ENCODE assay signal across 33 cellular contexts in genomic region chr15:38275951-38276350, GRCh38. TPM values are rescaled to one million over a fixed set of nuclear protein-coding genes. Genes with fewer than 3 reads are reported as not detected.
DNase-seq lines count a peak whose midpoint lies in the region; ATAC-seq, FAIRE-seq and TF ChIP-seq lines count a peak whose summit lies in the region.
"Had no signal": no experiment of that assay in that cellular context is flagged by ENCODE, and none has a peak within 500 bp of the region (broad histone marks: within the 10 kb centered on the region; RNA-seq: fewer than 3 reads in every experiment).

No MANE protein-coding gene starts in this region.

- DNase-seq in AG10803 (ENCODE audit: low read depth) (peak; percentile 58), NCI-H1048 (lab: John Stamatoyannopoulos, UW) (peak; percentile 49), bronchial epithelial cell (ENCODE audit: low read depth) (peak; percentile 62), fibroblast of the conjunctiva (ENCODE audit: low read depth) (peak; percentile 33), NOMO-1 (lab: John Stamatoyannopoulos, UW; ENCODE audit: unreplicated experiment in 2 of 2) (no peak)
- DNase-seq in effector memory CD8-positive, alpha-beta T cell: no peak
- no peak for DNase-seq in activated naive CD8-positive, alpha-beta T cell treated with anti-CD3 and anti-CD28 coated beads for 36 hours
- DNase-seq: 8988T; activated CD4-positive, alpha-beta T cell treated with anti-CD3 and anti-CD28 coated beads for 36 hours; activated CD8-positive, alpha-beta T cell treated with anti-CD3 and anti-CD28 coated beads, Interleukin-2, amount 10 ng/mL, durations not matched to agents 7 days and 5 days; activated naive CD4-positive, alpha-beta T cell treated with anti-CD3 and anti-CD28 coated beads, Interleukin-2, amount 10 ng/mL, durations not matched to agents 7 days and 5 days; Calu3; DMS79 treated with DMSO at 0.1 percent for 48 hours; effector memory CD4-positive, alpha-beta T cell; erythroblast; GOT3; hypothalamus; KG1; left cardiac atrium; MG63; NCI-H2029; NCI-H748 treated with DMSO at 0.1 percent for 48 hours; Peyer's patch; SHP77 treated with DMSO at 0.1 percent for 48 hours; stimulated activated naive B cell treated with anti-CD40 and anti-IgM and Interleukin-4, amounts not matched to agents 10 μg/mL and 1 μg/mL and 100 μg/mL, for 72 hours; SW 1271 had no signal

- ATAC-seq in effector memory CD8-positive, alpha-beta T cell (replicated peaks): no peak
- no peak for ATAC-seq in GM21825 (IDR thresholded peaks at IDR 0.05; ENCODE audit: unreplicated experiment)
- ATAC-seq: activated CD4-positive, alpha-beta T cell treated with anti-CD3 and anti-CD28 coated beads for 36 hours; activated CD8-positive, alpha-beta T cell treated with anti-CD3 and anti-CD28 coated beads, Interleukin-2, amount 10 ng/mL, durations not matched to agents 7 days and 5 days; left cardiac atrium; stimulated activated naive B cell treated with anti-CD40 and anti-IgM and Interleukin-4, amounts not matched to agents 10 μg/mL and 1 μg/mL and 100 μg/mL, for 72 hours had no signal

- H3K4me1 Mint-ChIP-seq in effector memory CD8-positive, alpha-beta T cell (ENCODE audit: low read depth in 2 of 2): peaks cover 0 to 5% of the 10 kb centered on the region in 2 donors
- peaks cover 9% of the 10 kb centered on the region for H3K4me1 Mint-ChIP-seq in activated naive CD8-positive, alpha-beta T cell treated with anti-CD3 and anti-CD28 coated beads for 36 hours
- H3K4me1 Mint-ChIP-seq: activated CD4-positive, alpha-beta T cell treated with anti-CD3 and anti-CD28 coated beads for 36 hours; activated naive CD4-positive, alpha-beta T cell treated with anti-CD3 and anti-CD28 coated beads, Interleukin-2, amount 10 ng/mL, durations not matched to agents 7 days and 5 days; memory B cell had no signal

- TF ChIP-seq CTCF in AG10803 (conservative IDR thresholded peaks at IDR 0.05; ENCODE audit: low read length): no peak
- no peak for TF ChIP-seq CTCF in bronchial epithelial cell (IDR thresholded peaks at IDR 0.05; ENCODE audit: insufficient read depth, low read length, severe bottlenecking)

- H3K36me3 Mint-ChIP-seq in effector memory CD8-positive, alpha-beta T cell (ENCODE audit: insufficient read depth): no peaks in the 10 kb centered on the region
- no peaks in the 10 kb centered on the region for H3K36me3 Mint-ChIP-seq in activated naive CD8-positive, alpha-beta T cell treated with anti-CD3 and anti-CD28 coated beads for 36 hours
- H3K36me3 Mint-ChIP-seq: activated naive CD4-positive, alpha-beta T cell treated with anti-CD3 and anti-CD28 coated beads, Interleukin-2, amount 10 ng/mL, durations not matched to agents 7 days and 5 days; memory B cell; stimulated activated naive B cell treated with anti-CD40 and anti-IgM and Interleukin-4, amounts not matched to agents 10 μg/mL and 1 μg/mL and 100 μg/mL, for 72 hours had no signal

- no peak overlapping the region for H3K27ac Mint-ChIP-seq in effector memory CD8-positive, alpha-beta T cell
- no peak overlapping the region for H3K27ac Mint-ChIP-seq in activated naive CD8-positive, alpha-beta T cell treated with anti-CD3 and anti-CD28 coated beads for 36 hours
- H3K27ac Mint-ChIP-seq: activated CD4-positive, alpha-beta T cell treated with anti-CD3 and anti-CD28 coated beads for 36 hours; activated CD8-positive, alpha-beta T cell treated with anti-CD3 and anti-CD28 coated beads, Interleukin-2, amount 10 ng/mL, durations not matched to agents 7 days and 5 days; activated naive CD4-positive, alpha-beta T cell treated with anti-CD3 and anti-CD28 coated beads, Interleukin-2, amount 10 ng/mL, durations not matched to agents 7 days and 5 days; memory B cell; nephron; stimulated activated naive B cell treated with anti-CD40 and anti-IgM and Interleukin-4, amounts not matched to agents 10 μg/mL and 1 μg/mL and 100 μg/mL, for 72 hours; type B pancreatic cell had no signal

- H3K9me3 Mint-ChIP-seq in effector memory CD8-positive, alpha-beta T cell: no peaks in the 10 kb centered on the region
- no peaks in the 10 kb centered on the region for H3K9me3 Mint-ChIP-seq in activated naive CD8-positive, alpha-beta T cell treated with anti-CD3 and anti-CD28 coated beads for 36 hours
- H3K9me3 Mint-ChIP-seq: activated naive CD4-positive, alpha-beta T cell treated with anti-CD3 and anti-CD28 coated beads, Interleukin-2, amount 10 ng/mL, durations not matched to agents 7 days and 5 days; nephron; type B pancreatic cell had no signal

- H3K4me3 Mint-ChIP-seq in effector memory CD8-positive, alpha-beta T cell: no peak overlapping the region
- H3K4me3 Mint-ChIP-seq in activated naive CD8-positive, alpha-beta T cell treated with anti-CD3 and anti-CD28 coated beads for 36 hours: no peak overlapping the region
- H3K4me3 Mint-ChIP-seq: activated CD4-positive, alpha-beta T cell treated with anti-CD3 and anti-CD28 coated beads for 36 hours; activated CD8-positive, alpha-beta T cell treated with anti-CD3 and anti-CD28 coated beads, Interleukin-2, amount 10 ng/mL, durations not matched to agents 7 days and 5 days; activated naive CD4-positive, alpha-beta T cell treated with anti-CD3 and anti-CD28 coated beads, Interleukin-2, amount 10 ng/mL, durations not matched to agents 7 days and 5 days; memory B cell; nephron; stimulated activated naive B cell treated with anti-CD40 and anti-IgM and Interleukin-4, amounts not matched to agents 10 μg/mL and 1 μg/mL and 100 μg/mL, for 72 hours; type B pancreatic cell had no signal

- FAIRE-seq in bronchial epithelial cell (lab: Jason Lieb, UNC): no peak

- no peaks in the 10 kb centered on the region for H3K36me3 ChIP-seq in bronchial epithelial cell (ENCODE audit: control insufficient read depth, insufficient read depth, low read length)
- H3K36me3 ChIP-seq: cardiac muscle cell, MG63, Peyer's patch had no signal

- H3K4me3 ChIP-seq in AG10803 (ENCODE audit: low read length) (no peak overlapping the region), bronchial epithelial cell (ENCODE audit: low read depth, low read length) (no peak overlapping the region)
- H3K4me3 ChIP-seq: cardiac muscle cell, coronary artery, MG63, Peyer's patch, skin epidermis had no signal

- H3K27me3 ChIP-seq in bronchial epithelial cell (ENCODE audit: control insufficient read depth, insufficient read depth, low read length): no peaks in the 10 kb centered on the region
- H3K27me3 ChIP-seq: cardiac muscle cell, MG63, Peyer's patch had no signal

- peaks cover 0 to 3% of the 10 kb centered on the region in 2 donors for H3K27me3 Mint-ChIP-seq in effector memory CD8-positive, alpha-beta T cell
- peaks cover 7% of the 10 kb centered on the region for H3K27me3 Mint-ChIP-seq in activated naive CD8-positive, alpha-beta T cell treated with anti-CD3 and anti-CD28 coated beads for 36 hours
- H3K27me3 Mint-ChIP-seq: activated naive CD4-positive, alpha-beta T cell treated with anti-CD3 and anti-CD28 coated beads, Interleukin-2, amount 10 ng/mL, durations not matched to agents 7 days and 5 days; memory B cell; stimulated activated naive B cell treated with anti-CD40 and anti-IgM and Interleukin-4, amounts not matched to agents 10 μg/mL and 1 μg/mL and 100 μg/mL, for 72 hours; type B pancreatic cell had no signal

RNA-seq across cellular contexts. Expression of gene SPRED1, which starts 23.3 kb away (rescaled TPM):
- 15.6 and 16.3 TPM in 2 replicates for total RNA-seq in bronchial epithelial cell
- 1 to 10 TPM; 3.2 TPM for total RNA-seq in activated naive CD8-positive, alpha-beta T cell treated with anti-CD3 and anti-CD28 coated beads for 36 hours

Comparison
In these comparisons a context has a peak if more than half of its experiments do, and no peak if none do; other contexts are left out.
1. DNase-seq: peak in AG10803 (single experiment), NCI-H1048 (single experiment), bronchial epithelial cell (single experiment) and fibroblast of the conjunctiva (single experiment); none in effector memory CD8-positive, alpha-beta T cell (0 of 3), activated naive CD8-positive, alpha-beta T cell treated with anti-CD3 and anti-CD28 coated beads for 36 hours (single experiment) and NOMO-1 (0 of 2).